Comparison of ENCODE assay signal across 16 cellular contexts in genomic region chr3:184713521-184713920, GRCh38. TPM values are rescaled to one million over a fixed set of nuclear protein-coding genes. Genes with fewer than 3 reads are reported as not detected.
DNase-seq lines count a peak whose midpoint lies in the region; ATAC-seq and TF ChIP-seq lines count a peak whose summit lies in the region.
"Had no signal": no experiment of that assay in that cellular context is flagged by ENCODE, and none has a peak within 500 bp of the region (broad histone marks: within the 10 kb centered on the region; RNA-seq: fewer than 3 reads in every experiment).

No MANE protein-coding gene starts in this region.

- intact Hi-C loops in heart right ventricle (cut with DNase I) = loop anchor here in 4 of 10 donors (5.0 to 10.0 kb wide), 3 partner anchors 131 to 349 kb away; partner anchors contain the start of genes CLCN2 (in 1 of the 4) and POLR2H (in 1 of the 4)
- intact Hi-C loops in IMR-90 (cut with micrococcal nuclease) = loop anchor here (5.0 kb wide), 2 partner anchors 49 to 131 kb away; no protein-coding TSS in a partner anchor

- ATAC-seq in heart right ventricle (no peak), IMR-90 (ENCODE audit: low read depth) (no peak), GM21737 (IDR thresholded peaks at IDR 0.05; ENCODE audit: unreplicated experiment) (no peak)
- ATAC-seq in activated T-helper 17 cell treated with anti-CD3 and anti-CD28 coated beads, Interleukin-2, amount 50 U/mL, for 72 hours (replicated peaks) = no peak
- ATAC-seq: HepG2 had no signal

- TF ChIP-seq RAD21 in IMR-90 (IDR thresholded peaks at IDR 0.05; ENCODE audit: low read length) = no peak

- H4K91ac ChIP-seq in IMR-90 (ENCODE audit: insufficient read depth, low read depth, low read length) = no peak overlapping the region

- no peak for TF ChIP-seq POLR2A in IMR-90 (IDR thresholded peaks at IDR 0.05; ENCODE audit: low read depth, low read length)

- dilution Hi-C loops in IMR-90 (cut with HindIII; ENCODE audit: low sequenced_read_pairs, unreplicated experiment) = no loop called here

- H2AK9ac ChIP-seq in IMR-90 (replicated peaks; ENCODE audit: low read depth, low read length, poor library complexity) = no peak overlapping the region

- H3K79me1 ChIP-seq in IMR-90 (ENCODE audit: low read depth in 1 of 2, low read length in 2 of 2) = peaks cover 16 to 26% of the 10 kb centered on the region in 2 experiments

- DNase-seq in cardiac muscle cell (ENCODE audit: low read depth in 1 of 2, low spot score in 1 of 2) (no peak), heart right ventricle (no peak), IMR-90 (no peak), osteocyte (ENCODE audit: extremely low spot score, unreplicated experiment) (peak; percentile 21), HUDEP-2 (lab: John Stamatoyannopoulos, UW; ENCODE audit: unreplicated experiment in 76 of 76) (no peak)
- DNase-seq: C1 segment of cervical spinal cord; Caco-2; CD8-positive, alpha-beta memory T cell; DND-41; GF-D8; HCEC 1CT; HFFc6 had no signal

- H3K18ac ChIP-seq in IMR-90 (ENCODE audit: low read depth, low read length) = no peak overlapping the region

- H3K23ac ChIP-seq in IMR-90 (ENCODE audit: low read depth, low read length) = no peak overlapping the region

- peaks cover 13% of the 10 kb centered on the region for H3K36me3 Mint-ChIP-seq in activated T-helper 17 cell treated with anti-CD3 and anti-CD28 coated beads, Interleukin-2, amount 50 U/mL, for 72 hours (ENCODE audit: low read depth)
- H3K36me3 Mint-ChIP-seq in osteocyte (ENCODE audit: unreplicated experiment) = peaks cover 14% of the 10 kb centered on the region

- H2BK20ac ChIP-seq in IMR-90 (ENCODE audit: low read depth, low read length) = no peak overlapping the region

- POLR2A ChIA-PET in IMR-90 (lab: Charles Lee; ENCODE audit: unreplicated experiment) = interaction anchor here (0.6 kb wide), 1 partner anchor 110 kb away, joined by 3 read pairs; no protein-coding TSS in a partner anchor

- no peaks in the 10 kb centered on the region for H3K9me3 ChIP-seq in cardiac muscle cell (ENCODE audit: low read depth)
- no peaks in the 10 kb centered on the region for H3K9me3 ChIP-seq in heart right ventricle
- H3K9me3 ChIP-seq in IMR-90 (ENCODE audit: control insufficient read depth, insufficient read depth, low read length) = no peaks in the 10 kb centered on the region
- H3K9me3 ChIP-seq: Caco-2 had no signal

- H2BK5ac ChIP-seq in IMR-90 (ENCODE audit: low read depth, low read length, poor library complexity, severe bottlenecking) = no peak overlapping the region

- no peak overlapping the region for H2AFZ ChIP-seq in IMR-90 (replicated peaks; ENCODE audit: low read length, poor library complexity)

- H3K4me2 ChIP-seq in IMR-90 (ENCODE audit: low read depth, low read length) = no peak overlapping the region

- no peak overlapping the region for H3K56ac ChIP-seq in IMR-90 (ENCODE audit: extremely low read depth, insufficient read depth, low read length)

- H3K36me3 ChIP-seq in cardiac muscle cell (peaks cover 6% of the 10 kb centered on the region), heart right ventricle (peaks cover 0 to 4% (median 0%) of the 10 kb centered on the region in 9 donors), IMR-90 (ENCODE audit: control insufficient read depth, insufficient read depth, low read length) (peaks cover 2% of the 10 kb centered on the region; the same call in 1 of the 2 replicates)

- no peaks in the 10 kb centered on the region for H3K27me3 Mint-ChIP-seq in activated T-helper 17 cell treated with anti-CD3 and anti-CD28 coated beads, Interleukin-2, amount 50 U/mL, for 72 hours
- H3K27me3 Mint-ChIP-seq in osteocyte (ENCODE audit: unreplicated experiment) = no peaks in the 10 kb centered on the region
- H3K27me3 Mint-ChIP-seq: B cell; CD8-positive, alpha-beta memory T cell had no signal

- no peak overlapping the region for H2BK15ac ChIP-seq in IMR-90 (ENCODE audit: low read depth, low read length)

- WGBS in heart right ventricle, 2 donors = 66 to 83% methylated on average over 2 of the region's 2 CpGs
- no CpG with 5 or more reads among the region's 2 CpGs for WGBS in IMR-90 (ENCODE audit: extremely low coverage in 2 of 2, insufficient read length in 1 of 2), 2 experiments

- in situ Hi-C loops in IMR-90 (cut with MboI; ENCODE audit: low sequenced_read_pairs) = no loop called here

- peaks cover 3% of the 10 kb centered on the region; the same call in 1 of the 2 replicates for H4K20me1 ChIP-seq in IMR-90 (ENCODE audit: insufficient read depth, low read length)

- peak overlapping the region; percentile 78 for H3K4me3 ChIP-seq in cardiac muscle cell
- no peak overlapping the region for H3K4me3 ChIP-seq in heart right ventricle
- H3K4me3 ChIP-seq in IMR-90 (ENCODE audit: insufficient read depth, low read depth, low read length) = no peak overlapping the region

- H3K27ac ChIP-seq in cardiac muscle cell (peak overlapping the region; percentile 92), heart right ventricle (peak overlapping the region in 1 of 10 donors; percentile 90), IMR-90 (ENCODE audit: insufficient read depth, low read length) (no peak overlapping the region)

- H3K27ac Mint-ChIP-seq in activated T-helper 17 cell treated with anti-CD3 and anti-CD28 coated beads, Interleukin-2, amount 50 U/mL, for 72 hours = no peak overlapping the region
- no peak overlapping the region for H3K27ac Mint-ChIP-seq in osteocyte (ENCODE audit: unreplicated experiment)
- H3K27ac Mint-ChIP-seq: HFFc6 had no signal

- peaks cover 22% of the 10 kb centered on the region for H3K4me1 Mint-ChIP-seq in activated T-helper 17 cell treated with anti-CD3 and anti-CD28 coated beads, Interleukin-2, amount 50 U/mL, for 72 hours
- peaks cover 45% of the 10 kb centered on the region for H3K4me1 Mint-ChIP-seq in osteocyte (ENCODE audit: unreplicated experiment)

- H4K5ac ChIP-seq in IMR-90 (ENCODE audit: low read depth, low read length) = no peak overlapping the region

- TF ChIP-seq CTCF in cardiac muscle cell (IDR thresholded peaks at IDR 0.05; ENCODE audit: low read depth, low read length) = no peak
- TF ChIP-seq CTCF in heart right ventricle (IDR thresholded peaks at IDR 0.05) = no peak
- TF ChIP-seq CTCF in IMR-90 (conservative IDR thresholded peaks at IDR 0.05; ENCODE audit: low read depth, low read length) = no peak
- no peak for TF ChIP-seq CTCF in osteocyte (IDR thresholded peaks at IDR 0.05)

- peak overlapping the region; percentile 1 for H3K4me3 Mint-ChIP-seq in activated T-helper 17 cell treated with anti-CD3 and anti-CD28 coated beads, Interleukin-2, amount 50 U/mL, for 72 hours
- H3K4me3 Mint-ChIP-seq in osteocyte (ENCODE audit: unreplicated experiment) = no peak overlapping the region

- no peaks in the 10 kb centered on the region for H3K9me3 Mint-ChIP-seq in activated T-helper 17 cell treated with anti-CD3 and anti-CD28 coated beads, Interleukin-2, amount 50 U/mL, for 72 hours
- no peaks in the 10 kb centered on the region for H3K9me3 Mint-ChIP-seq in osteocyte (ENCODE audit: unreplicated experiment)
- H3K9me3 Mint-ChIP-seq: CD8-positive, alpha-beta memory T cell; HFFc6 had no signal

- no peak overlapping the region for H3K9ac ChIP-seq in IMR-90 (ENCODE audit: low read depth, low read length)

- peak overlapping the region; percentile 20; the same call in 1 of the 2 replicates for H2AK5ac ChIP-seq in IMR-90 (ENCODE audit: low read depth, low read length)

- no peak overlapping the region for H3K14ac ChIP-seq in IMR-90 (replicated peaks; ENCODE audit: low read depth, low read length)

- no peak overlapping the region for H3K4ac ChIP-seq in IMR-90 (ENCODE audit: low read depth, low read length)

- peaks cover 8% of the 10 kb centered on the region for H3K9me1 ChIP-seq in IMR-90 (ENCODE audit: insufficient read depth, low read length)

- H2BK120ac ChIP-seq in IMR-90 (ENCODE audit: low read depth, low read length) = no peak overlapping the region

- no peak overlapping the region for H4K8ac ChIP-seq in IMR-90 (ENCODE audit: low read depth in 2 of 2, low read length in 2 of 2)

- H3K4me1 ChIP-seq in cardiac muscle cell (ENCODE audit: low read depth) (peaks cover 58% of the 10 kb centered on the region), heart right ventricle (peaks cover 11 to 71% (median 40%) of the 10 kb centered on the region in 9 donors), IMR-90 (ENCODE audit: control insufficient read depth, insufficient read depth, low read length) (peaks cover 20% of the 10 kb centered on the region)
- H3K4me1 ChIP-seq: Caco-2 had no signal

- CTCF ChIA-PET in IMR-90 (lab: Yijun Ruan, JAX) = no interaction called here

- BruUV-seq in IMR-90 (replicated peaks; lab: Mats Ljungman, UMichigan) = no TSS peak

- H3K27me3 ChIP-seq in cardiac muscle cell (no peaks in the 10 kb centered on the region), heart right ventricle (no peaks in the 10 kb centered on the region), IMR-90 (ENCODE audit: control insufficient read depth, insufficient read depth, low read length) (no peaks in the 10 kb centered on the region)

TF ChIP-seq in IMR-90, 13 proteins besides CTCF, POLR2A, EP300 and RAD21:
- no peak for TF ChIP-seq RFX5 (IDR thresholded peaks at IDR 0.05; ENCODE audit: low read depth, low read length)
TF ChIP-seq in IMR-90: peak in this region for 0.

RNA-seq across cellular contexts. Expression of gene MAGEF1, which starts 1.7 kb away (rescaled TPM):
- total RNA-seq in cardiac muscle cell = 200 and 255 TPM in 2 replicates
- polyA plus RNA-seq in cardiac muscle cell = 236 and 249 TPM in 2 replicates
- total RNA-seq in heart right ventricle = 10 to 100 TPM; 26.7 to 33.9 (median 30.5) TPM
- 10 to 100 TPM; 20.1 to 32.6 TPM for polyA plus RNA-seq in heart right ventricle
- total RNA-seq in IMR-90 (2012; rRNA removed) = 10.6 and 16.4 TPM in 2 replicates
- polyA plus RNA-seq in IMR-90 (2012; rRNA removed) = 18.3 and 19.4 TPM in 2 replicates
- polyA plus RNA-seq in IMR-90 (2012; cell fraction: cytosol; rRNA removed) = 19.1 and 19.8 TPM in 2 replicates
- polyA plus RNA-seq in IMR-90 (2012; cell fraction: nucleus; rRNA removed; ENCODE audit: low replicate concordance) = 6.1 and 8.7 TPM in 2 replicates
- 1 to 10 TPM; 7.4 to 8.1 TPM for total RNA-seq in activated T-helper 17 cell treated with anti-CD3 and anti-CD28 coated beads, Interleukin-2, amount 50 U/mL, for 72 hours
- 47.5 and 48.6 TPM in 2 replicates for total RNA-seq in osteocyte
